Comparison of ENCODE assay signal across 22 cellular contexts in the genomic region with DNA sequence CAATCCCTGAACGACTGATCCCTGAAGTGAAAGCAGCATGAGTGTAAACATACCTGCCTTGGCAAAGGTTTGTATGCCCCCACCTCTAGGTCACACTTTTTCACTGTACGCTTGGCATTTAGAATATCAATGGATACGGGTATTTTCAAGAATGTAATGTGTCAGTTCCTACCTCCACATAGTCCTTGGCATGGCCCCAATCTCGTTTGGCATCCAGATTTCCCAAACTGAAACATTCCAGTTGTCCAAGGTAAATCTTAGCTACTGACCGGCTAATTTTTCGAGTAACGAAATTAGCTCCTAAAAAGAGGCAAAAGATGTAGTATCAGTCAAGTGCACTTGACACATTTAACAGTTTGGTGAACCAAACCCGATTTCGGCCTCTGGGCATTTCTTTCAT.
"Had no signal": no experiment of that assay in that cellular context is flagged by ENCODE, and none has a peak within 500 bp of the region (broad histone marks: within the 10 kb centered on the region; RNA-seq: fewer than 3 reads in every experiment).

No MANE protein-coding gene starts in this region.

- H3K4me1 Mint-ChIP-seq: activated naive CD4-positive, alpha-beta T cell treated with anti-CD3 and anti-CD28 coated beads, Interleukin-2, amount 50 U/mL, for 24 hours had no signal

- H3K27ac ChIP-seq: breast epithelium, Peyer's patch, RWPE1 had no signal

- H3K9me3 ChIP-seq: breast epithelium, Peyer's patch had no signal

- H3K27me3 ChIP-seq: breast epithelium, Peyer's patch had no signal

- H3K27ac Mint-ChIP-seq: activated CD8-positive, alpha-beta T cell treated with anti-CD3 and anti-CD28 coated beads, Interleukin-2, amount 10 ng/mL, durations not matched to agents 7 days and 5 days; activated naive CD4-positive, alpha-beta T cell treated with anti-CD3 and anti-CD28 coated beads, Interleukin-2, amount 50 U/mL, for 24 hours; activated T-cell treated with anti-CD3 and anti-CD28 coated beads, Interleukin-2, amount 50 U/mL, for 24 hours; activated T-helper 1 cell treated with anti-CD3 and anti-CD28 coated beads, Interleukin-12 subunit alpha, Interleukin-12 subunit beta, Interleukin-2, Interleukin-4 antibody, amounts not matched to agents 30 ng/mL and 10 ng/mL and 1 ng/mL, durations not matched to agents 14 hours and 24 hours and 36 hours; T-helper 1 cell treated with Interleukin-12 subunit alpha and Interleukin-12 subunit beta and Interleukin-4 antibody, amounts not matched to agents 30 μg/mL and 1 μg/mL, for 36 hours had no signal

- H3K4me1 ChIP-seq: breast epithelium, Peyer's patch had no signal

- H3K4me3 Mint-ChIP-seq: activated CD8-positive, alpha-beta T cell treated with anti-CD3 and anti-CD28 coated beads, Interleukin-2, amount 10 ng/mL, durations not matched to agents 7 days and 5 days; activated naive CD4-positive, alpha-beta T cell treated with anti-CD3 and anti-CD28 coated beads, Interleukin-2, amount 50 U/mL, for 24 hours; activated T-cell treated with anti-CD3 and anti-CD28 coated beads, Interleukin-2, amount 50 U/mL, for 24 hours; activated T-helper 1 cell treated with anti-CD3 and anti-CD28 coated beads, Interleukin-12 subunit alpha, Interleukin-12 subunit beta, Interleukin-2, Interleukin-4 antibody, amounts not matched to agents 30 ng/mL and 10 ng/mL and 1 ng/mL, durations not matched to agents 14 hours and 24 hours and 36 hours; T-helper 1 cell treated with Interleukin-12 subunit alpha and Interleukin-12 subunit beta and Interleukin-4 antibody, amounts not matched to agents 30 μg/mL and 1 μg/mL, for 36 hours had no signal

- DNase-seq: activated CD4-positive, alpha-beta T cell treated with anti-CD3 and anti-CD28 coated beads for 48 hours; activated CD4-positive, alpha-beta T cell treated with anti-CD3 and anti-CD28 coated beads, Interleukin-2, amount 50 U/mL, for 4 hours; activated CD4-positive, CD25-positive, alpha-beta regulatory T cell treated with anti-CD3 and anti-CD28 coated beads, Interleukin-2, amount 50 U/mL, for 72 hours; activated CD8-positive, alpha-beta memory T cell treated with anti-CD3 and anti-CD28 coated beads, Interleukin-2, amount 50 U/mL, for 48 hours; activated CD8-positive, alpha-beta T cell treated with anti-CD3 and anti-CD28 coated beads, Interleukin-2, amount 10 ng/mL, durations not matched to agents 7 days and 5 days; activated effector memory CD4-positive, alpha-beta T cell treated with Interleukin-2 at 50 U/mL for 16 hours; activated naive CD4-positive, alpha-beta T cell; activated T-cell treated with anti-CD3 and anti-CD28 coated beads, Interleukin-2, amount 50 U/mL, for 24 hours; central memory CD4-positive, alpha-beta T cell; MM.1S; NCI-H1105; NCI-H1436; NCI-H187; NCI-H2081 treated with DMSO at 0.1 percent for 48 hours; NCI-H524; Peyer's patch; Right ventricle myocardium superior had no signal

- H3K27me3 Mint-ChIP-seq: activated naive CD4-positive, alpha-beta T cell treated with anti-CD3 and anti-CD28 coated beads, Interleukin-2, amount 50 U/mL, for 24 hours; activated T-cell treated with anti-CD3 and anti-CD28 coated beads, Interleukin-2, amount 50 U/mL, for 24 hours had no signal

- H3K4me3 ChIP-seq: breast epithelium, Peyer's patch had no signal

- H3K36me3 ChIP-seq: breast epithelium had no signal

- ATAC-seq: activated CD8-positive, alpha-beta T cell treated with anti-CD3 and anti-CD28 coated beads, Interleukin-2, amount 10 ng/mL, durations not matched to agents 7 days and 5 days had no signal

- H3K9me3 Mint-ChIP-seq: activated naive CD4-positive, alpha-beta T cell treated with anti-CD3 and anti-CD28 coated beads, Interleukin-2, amount 50 U/mL, for 24 hours had no signal
